ENCODE assay signal across 14 cellular contexts in the genomic region with DNA sequence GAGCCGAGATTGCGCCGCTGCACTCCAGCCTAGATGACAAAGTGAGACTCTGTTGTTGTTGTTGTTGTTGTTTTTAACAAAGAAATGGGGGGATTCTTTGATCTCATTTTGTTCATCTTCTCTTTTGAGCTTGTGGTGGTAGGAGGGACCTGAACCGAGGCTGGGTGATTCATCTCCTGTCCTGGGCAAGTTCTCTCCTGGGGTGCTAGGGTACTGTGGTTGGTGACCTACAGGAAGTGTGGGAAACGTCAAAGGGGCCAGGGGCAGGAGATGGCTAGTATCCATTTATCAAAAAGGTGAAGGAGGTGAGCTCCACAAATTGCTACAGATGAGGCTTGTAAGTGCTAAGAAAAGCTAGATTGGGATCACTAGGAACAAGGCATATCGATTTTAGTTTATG. TPM values are rescaled to one million over a fixed set of nuclear protein-coding genes. Genes with fewer than 3 reads are reported as not detected.
A peak's percentile ranks its signal among the peaks of the same experiment; 100 is the strongest.
DNase-seq lines count a peak whose midpoint lies in the region; ATAC-seq and TF ChIP-seq lines count a peak whose summit lies in the region.
"Had no signal": no experiment of that assay in that cellular context is flagged by ENCODE, and none has a peak within 500 bp of the region (broad histone marks: within the 10 kb centered on the region; RNA-seq: fewer than 3 reads in every experiment).

No MANE protein-coding gene starts in this region.

- ATAC-seq in activated CD8-positive, alpha-beta memory T cell treated with anti-CD3 and anti-CD28 coated beads, Interleukin-2, amount 10 ng/mL, durations not matched to agents 7 days and 5 days = peak; percentile 70
- peak; percentile 88 for ATAC-seq in stimulated activated naive CD8-positive, alpha-beta T cell treated with anti-CD3 and anti-CD28 coated beads, Interleukin-15, amount 100 ng/mL, for 72 hours
- no peak for ATAC-seq in WTC11

- peak overlapping the region; percentile 11 for H3K4me3 Mint-ChIP-seq in activated CD8-positive, alpha-beta memory T cell treated with anti-CD3 and anti-CD28 coated beads, Interleukin-2, amount 10 ng/mL, durations not matched to agents 7 days and 5 days
- peak overlapping the region; percentile 33 for H3K4me3 Mint-ChIP-seq in T-helper 1 cell treated with Interleukin-12 subunit alpha and Interleukin-12 subunit beta and Interleukin-4 antibody, amounts not matched to agents 30 μg/mL and 1 μg/mL, for 36 hours
- no peak overlapping the region for H3K4me3 Mint-ChIP-seq in dendritic cell treated with granulocyte-macrophage colony-stimulating factor and Interleukin-4, amounts not matched to agents 40 ng/mL and 50 ng/mL, for 4 days
- peak overlapping the region in 1 of 2 donors; percentile 63 for H3K4me3 Mint-ChIP-seq in stimulated activated naive CD8-positive, alpha-beta T cell treated with anti-CD3 and anti-CD28 coated beads, Interleukin-15, amount 100 ng/mL, for 72 hours
- no peak overlapping the region for H3K4me3 Mint-ChIP-seq in WTC11
- H3K4me3 Mint-ChIP-seq: H9 had no signal

- no peaks in the 10 kb centered on the region for H3K9me3 Mint-ChIP-seq in activated CD8-positive, alpha-beta memory T cell treated with anti-CD3 and anti-CD28 coated beads, Interleukin-2, amount 10 ng/mL, durations not matched to agents 7 days and 5 days (ENCODE audit: low read depth)
- H3K9me3 Mint-ChIP-seq in T-helper 1 cell treated with Interleukin-12 subunit alpha and Interleukin-12 subunit beta and Interleukin-4 antibody, amounts not matched to agents 30 μg/mL and 1 μg/mL, for 36 hours = no peaks in the 10 kb centered on the region
- H3K9me3 Mint-ChIP-seq in dendritic cell treated with granulocyte-macrophage colony-stimulating factor and Interleukin-4, amounts not matched to agents 40 ng/mL and 50 ng/mL, for 4 days = no peaks in the 10 kb centered on the region
- H3K9me3 Mint-ChIP-seq in stimulated activated naive CD8-positive, alpha-beta T cell treated with anti-CD3 and anti-CD28 coated beads, Interleukin-15, amount 100 ng/mL, for 72 hours = no peaks in the 10 kb centered on the region
- H3K9me3 Mint-ChIP-seq in WTC11 = no peaks in the 10 kb centered on the region
- H3K9me3 Mint-ChIP-seq: H9 had no signal

- CTCF ChIA-PET in activated CD8-positive, alpha-beta memory T cell treated with anti-CD3 and anti-CD28 coated beads, Interleukin-2, amount 10 ng/mL, durations not matched to agents 7 days and 5 days (lab: Charles Lee) = interaction anchor here (1.0 to 3.6 kb wide), 8 partner anchors 9 to 1045 kb away, joined by 3 to 29 read pairs (median 4); partner anchors contain the start of genes C15orf39 and STOML1
- CTCF ChIA-PET in WTC11 (lab: Charles Lee) = interaction anchor here (0.6 to 2.9 kb wide), 5 partner anchors 8 to 270 kb away, joined by 3 to 11 read pairs (median 5); partner anchors contain the start of gene C15orf39

- peak overlapping the region; percentile 71 for H3K27ac Mint-ChIP-seq in activated CD8-positive, alpha-beta memory T cell treated with anti-CD3 and anti-CD28 coated beads, Interleukin-2, amount 10 ng/mL, durations not matched to agents 7 days and 5 days
- H3K27ac Mint-ChIP-seq in T-helper 1 cell treated with Interleukin-12 subunit alpha and Interleukin-12 subunit beta and Interleukin-4 antibody, amounts not matched to agents 30 μg/mL and 1 μg/mL, for 36 hours = peak overlapping the region; percentile 60
- H3K27ac Mint-ChIP-seq in dendritic cell treated with granulocyte-macrophage colony-stimulating factor and Interleukin-4, amounts not matched to agents 40 ng/mL and 50 ng/mL, for 4 days = peak overlapping the region; percentile 76
- H3K27ac Mint-ChIP-seq in stimulated activated naive CD8-positive, alpha-beta T cell treated with anti-CD3 and anti-CD28 coated beads, Interleukin-15, amount 100 ng/mL, for 72 hours = peak overlapping the region in 1 of 2 donors; percentile 69
- H3K27ac Mint-ChIP-seq in WTC11 = no peak overlapping the region
- H3K27ac Mint-ChIP-seq: H9 had no signal

- POLR2A ChIA-PET in WTC11 (lab: Charles Lee) = no interaction called here

- H3K36me3 Mint-ChIP-seq in activated CD8-positive, alpha-beta memory T cell treated with anti-CD3 and anti-CD28 coated beads, Interleukin-2, amount 10 ng/mL, durations not matched to agents 7 days and 5 days = peaks cover 25% of the 10 kb centered on the region
- peaks cover 15% of the 10 kb centered on the region for H3K36me3 Mint-ChIP-seq in T-helper 1 cell treated with Interleukin-12 subunit alpha and Interleukin-12 subunit beta and Interleukin-4 antibody, amounts not matched to agents 30 μg/mL and 1 μg/mL, for 36 hours (ENCODE audit: low read depth)
- peaks cover 32% of the 10 kb centered on the region for H3K36me3 Mint-ChIP-seq in dendritic cell treated with granulocyte-macrophage colony-stimulating factor and Interleukin-4, amounts not matched to agents 40 ng/mL and 50 ng/mL, for 4 days (ENCODE audit: low read depth)
- H3K36me3 Mint-ChIP-seq in WTC11 = peaks cover 20% of the 10 kb centered on the region

- H3K4me1 Mint-ChIP-seq in activated CD8-positive, alpha-beta memory T cell treated with anti-CD3 and anti-CD28 coated beads, Interleukin-2, amount 10 ng/mL, durations not matched to agents 7 days and 5 days = peaks cover 60% of the 10 kb centered on the region
- peaks cover 43% of the 10 kb centered on the region for H3K4me1 Mint-ChIP-seq in T-helper 1 cell treated with Interleukin-12 subunit alpha and Interleukin-12 subunit beta and Interleukin-4 antibody, amounts not matched to agents 30 μg/mL and 1 μg/mL, for 36 hours (ENCODE audit: low read depth)
- peaks cover 95% of the 10 kb centered on the region for H3K4me1 Mint-ChIP-seq in dendritic cell treated with granulocyte-macrophage colony-stimulating factor and Interleukin-4, amounts not matched to agents 40 ng/mL and 50 ng/mL, for 4 days (ENCODE audit: low read depth)
- H3K4me1 Mint-ChIP-seq in stimulated activated naive CD8-positive, alpha-beta T cell treated with anti-CD3 and anti-CD28 coated beads, Interleukin-15, amount 100 ng/mL, for 72 hours = peaks cover 57% of the 10 kb centered on the region
- H3K4me1 Mint-ChIP-seq in WTC11 = peaks cover 25% of the 10 kb centered on the region

- peak; percentile 69 for DNase-seq in activated CD8-positive, alpha-beta memory T cell treated with anti-CD3 and anti-CD28 coated beads, Interleukin-2, amount 10 ng/mL, durations not matched to agents 7 days and 5 days
- no peak for DNase-seq in activated CD8-positive, alpha-beta memory T cell treated with anti-CD3 and anti-CD28 coated beads, Interleukin-2, amount 50 U/mL, for 48 hours
- peak in 1 of 2 donors; percentile 28 for DNase-seq in stimulated activated naive CD8-positive, alpha-beta T cell treated with anti-CD3 and anti-CD28 coated beads, Interleukin-15, amount 100 ng/mL, for 72 hours
- DNase-seq in WTC11 (ENCODE audit: low spot score) = no peak
- DNase-seq in retina = no peak
- no peak for DNase-seq in Kasumi-1 (lab: John Stamatoyannopoulos, UW)
- DNase-seq: H9, head of caudate nucleus, KBM-7, midbrain, NCI-H187, stomach had no signal

- TF ChIP-seq CTCF in WTC11 (IDR thresholded peaks at IDR 0.05) = no peak

- H3K27me3 Mint-ChIP-seq in activated CD8-positive, alpha-beta memory T cell treated with anti-CD3 and anti-CD28 coated beads, Interleukin-2, amount 10 ng/mL, durations not matched to agents 7 days and 5 days = no peaks in the 10 kb centered on the region
- no peaks in the 10 kb centered on the region for H3K27me3 Mint-ChIP-seq in T-helper 1 cell treated with Interleukin-12 subunit alpha and Interleukin-12 subunit beta and Interleukin-4 antibody, amounts not matched to agents 30 μg/mL and 1 μg/mL, for 36 hours (ENCODE audit: low read depth)
- H3K27me3 Mint-ChIP-seq in dendritic cell treated with granulocyte-macrophage colony-stimulating factor and Interleukin-4, amounts not matched to agents 40 ng/mL and 50 ng/mL, for 4 days = no peaks in the 10 kb centered on the region
- no peaks in the 10 kb centered on the region for H3K27me3 Mint-ChIP-seq in stimulated activated naive CD8-positive, alpha-beta T cell treated with anti-CD3 and anti-CD28 coated beads, Interleukin-15, amount 100 ng/mL, for 72 hours
- no peaks in the 10 kb centered on the region for H3K27me3 Mint-ChIP-seq in WTC11 (ENCODE audit: low read depth)

- intact Hi-C loops in dendritic cell treated with granulocyte-macrophage colony-stimulating factor and Interleukin-4, amounts not matched to agents 40 ng/mL and 50 ng/mL, for 4 days (cut with micrococcal nuclease) = no loop called here

TF ChIP-seq in WTC11, 78 proteins besides CTCF, POLR2A, EP300 and RAD21 (continues in another document):
- TF ChIP-seq, protein P1, sequence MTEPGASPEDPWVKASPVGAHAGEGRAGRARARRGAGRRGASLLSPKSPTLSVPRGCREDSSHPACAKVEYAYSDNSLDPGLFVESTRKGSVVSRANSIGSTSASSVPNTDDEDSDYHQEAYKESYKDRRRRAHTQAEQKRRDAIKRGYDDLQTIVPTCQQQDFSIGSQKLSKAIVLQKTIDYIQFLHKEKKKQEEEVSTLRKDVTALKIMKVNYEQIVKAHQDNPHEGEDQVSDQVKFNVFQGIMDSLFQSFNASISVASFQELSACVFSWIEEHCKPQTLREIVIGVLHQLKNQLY (CRISPR knock-in tag; IDR thresholded peaks at IDR 0.05) = no peak
- TF ChIP-seq, protein P2, sequence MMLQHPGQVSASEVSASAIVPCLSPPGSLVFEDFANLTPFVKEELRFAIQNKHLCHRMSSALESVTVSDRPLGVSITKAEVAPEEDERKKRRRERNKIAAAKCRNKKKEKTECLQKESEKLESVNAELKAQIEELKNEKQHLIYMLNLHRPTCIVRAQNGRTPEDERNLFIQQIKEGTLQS (CRISPR knock-in tag; conservative IDR thresholded peaks at IDR 0.05) = no peak

RNA-seq across cellular contexts. Expression of gene PPCDC, which starts 14.3 kb away (rescaled TPM):
- total RNA-seq in activated CD8-positive, alpha-beta memory T cell treated with anti-CD3 and anti-CD28 coated beads, Interleukin-2, amount 10 ng/mL, durations not matched to agents 7 days and 5 days = 10 to 100 TPM; 36.3 to 36.7 TPM
- 25.7 to 30.1 TPM (median 27.8 TPM) in 3 replicates for total RNA-seq in WTC11 (2021)

RNA-seq across cellular contexts. Expression of gene SCAMP5, which starts 42.3 kb away (rescaled TPM):
- under 1 TPM; 0.61 to 0.94 TPM for total RNA-seq in activated CD8-positive, alpha-beta memory T cell treated with anti-CD3 and anti-CD28 coated beads, Interleukin-2, amount 10 ng/mL, durations not matched to agents 7 days and 5 days
- 65.7 to 70.1 TPM (median 67.0 TPM) in 3 replicates for total RNA-seq in WTC11 (2021)

Comparison
In these comparisons a context has a peak if more than half of its experiments do, and no peak if none do; other contexts are left out.
1. H3K4me3 Mint-ChIP-seq: peak in activated CD8-positive, alpha-beta memory T cell treated with anti-CD3 and anti-CD28 coated beads, Interleukin-2, amount 10 ng/mL, durations not matched to agents 7 days and 5 days (single experiment) and T-helper 1 cell treated with Interleukin-12 subunit alpha and Interleukin-12 subunit beta and Interleukin-4 antibody, amounts not matched to agents 30 μg/mL and 1 μg/mL, for 36 hours (single experiment); none in dendritic cell treated with granulocyte-macrophage colony-stimulating factor and Interleukin-4, amounts not matched to agents 40 ng/mL and 50 ng/mL, for 4 days (single experiment) and WTC11 (single experiment).
2. RNA of gene SCAMP5, which starts 42.3 kb away (total RNA-seq): 65.7 to 70.1 TPM in WTC11; 0.61 to 0.94 TPM in activated CD8-positive, alpha-beta memory T cell treated with anti-CD3 and anti-CD28 coated beads, Interleukin-2, amount 10 ng/mL, durations not matched to agents 7 days and 5 days; every median in the first group is over 10 times any median in the second.